ENCODE assay signal across 8 cellular contexts in the genomic region with DNA sequence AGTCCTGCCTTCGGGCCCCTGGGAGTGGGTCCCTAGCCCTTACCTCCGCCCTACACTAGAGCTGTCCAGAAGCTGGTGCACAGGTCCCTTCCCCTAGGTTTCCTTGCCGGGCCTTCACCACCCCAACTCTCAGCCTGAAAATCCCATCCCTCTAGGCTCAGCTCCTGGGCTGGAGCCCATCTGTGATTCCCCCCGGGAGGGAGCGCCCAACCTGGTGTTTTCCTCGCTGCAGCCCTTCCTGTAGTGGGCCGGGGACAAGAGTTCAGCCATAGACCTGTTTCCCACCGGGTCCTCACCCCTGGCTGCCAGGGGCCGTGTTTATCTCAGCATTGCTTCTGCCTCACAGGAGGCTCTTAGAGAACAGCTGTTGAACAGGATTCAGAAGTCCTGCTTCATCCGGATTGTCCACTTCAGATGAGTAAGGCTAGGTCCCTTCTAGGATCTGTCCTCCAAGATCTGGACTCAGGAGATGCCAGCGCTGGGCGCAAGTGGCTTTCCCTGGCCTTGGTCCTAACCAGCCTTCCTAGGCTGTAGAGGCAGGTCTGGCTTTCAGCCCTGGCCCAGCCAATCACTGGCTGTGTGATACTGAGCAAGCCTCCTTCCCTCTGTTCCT. TPM values are rescaled to one million over a fixed set of nuclear protein-coding genes. Genes with fewer than 3 reads are reported as not detected.
A peak's percentile ranks its signal among the peaks of the same experiment; 100 is the strongest.
DNase-seq lines count a peak whose midpoint lies in the region; ATAC-seq, FAIRE-seq and TF ChIP-seq lines count a peak whose summit lies in the region.

No MANE protein-coding gene starts in this region.

- FAIRE-seq in GM12891 (lab: Jason Lieb, UNC) = no peak

- H3F3A ChIP-seq in GM23338 (replicated peaks; ENCODE audit: low read depth) = peaks cover 7% of the 10 kb centered on the region; the same call in 1 of the 2 replicates

- H3K36me3 ChIP-seq in GM23338 (ENCODE audit: insufficient read depth) = no peaks in the 10 kb centered on the region
- no peaks in the 10 kb centered on the region for H3K36me3 ChIP-seq in sigmoid colon

- peaks cover 30% of the 10 kb centered on the region for H3K4me1 Mint-ChIP-seq in GM23338

- peak overlapping the region; percentile 99 for H3K4me2 ChIP-seq in GM23338

- ATAC-seq in GM23338 = peak; percentile 4
- peak; percentile 23 to 32 for ATAC-seq in right cardiac atrium

- no peak for TF ChIP-seq EP300 in sigmoid colon (IDR thresholded peaks at IDR 0.05)

- H3K9me3 ChIP-seq in right cardiac atrium (ENCODE audit: control insufficient read depth, low read length) (no peaks in the 10 kb centered on the region), sigmoid colon (no peaks in the 10 kb centered on the region)

- no peak for DNase-seq in GM23338 (ENCODE audit: low spot score)
- DNase-seq in right cardiac atrium = peak; percentile 54 to 80 (median 74)
- DNase-seq in sigmoid colon = peak; percentile 83
- no peak for DNase-seq in iPS-NIHi7 (ENCODE audit: extremely low spot score)
- DNase-seq in Kasumi-1 (lab: John Stamatoyannopoulos, UW) = no peak
- DNase-seq in stimulated activated CD4-positive, alpha-beta T cell treated with anti-CD3 and anti-CD28 coated beads, Interleukin-2, amount 100 ng/mL, for 24 hours = no peak
- DNase-seq in GM12891 (ENCODE audit: insufficient read length, low spot score) = no peak

- WGBS in right cardiac atrium = 23% methylated on average over 12 of the region's 12 CpGs
- WGBS in sigmoid colon, 2 donors = 28 to 50% methylated on average over 12 of the region's 12 CpGs

- H3K27me3 ChIP-seq in GM23338 (ENCODE audit: insufficient read depth) (peaks cover 75% of the 10 kb centered on the region), right cardiac atrium (ENCODE audit: control insufficient read depth, insufficient read depth) (no peaks in the 10 kb centered on the region), sigmoid colon (no peaks in the 10 kb centered on the region)

- H3K9me2 ChIP-seq in GM23338 (ENCODE audit: insufficient read depth) = no peaks in the 10 kb centered on the region

- H3K27ac Mint-ChIP-seq in GM23338 = no peak overlapping the region; the same call in 1 of the 2 replicates

- H3K4me3 Mint-ChIP-seq in GM23338 = peak overlapping the region; percentile 81

- TF ChIP-seq POLR2A in sigmoid colon (IDR thresholded peaks at IDR 0.05) (peak in 1 of 2 donors; percentile 30), GM12891 (IDR thresholded peaks at IDR 0.05; ENCODE audit: low read depth, low read length) (no peak)

- peaks cover 6% of the 10 kb centered on the region for H4K20me1 ChIP-seq in GM23338 (replicated peaks; ENCODE audit: insufficient read depth)

- TF ChIP-seq CTCF in GM23338 (conservative IDR thresholded peaks at IDR 0.05; ENCODE audit: low read depth in 2 of 2) (no peak), WI38 (IDR thresholded peaks at IDR 0.05; ENCODE audit: low read depth, low read length) (no peak), sigmoid colon (IDR thresholded peaks at IDR 0.05) (no peak)

- peaks cover 24% of the 10 kb centered on the region for H3K4me1 ChIP-seq in GM23338 (ENCODE audit: insufficient read depth)
- no peaks in the 10 kb centered on the region for H3K4me1 ChIP-seq in right cardiac atrium (ENCODE audit: control insufficient read depth, insufficient read depth, low read length)
- H3K4me1 ChIP-seq in sigmoid colon = peaks cover 0 to 67% (median 57%) of the 10 kb centered on the region in 4 donors

- intact Hi-C loops in right cardiac atrium (cut with DNase I) = no loop called here
- intact Hi-C loops in sigmoid colon (cut with DNase I) = loop anchor here (1.0 to 2.0 kb wide), 2 partner anchors 29 to 53 kb away; a partner anchor contains a TSS

- H3K4me3 ChIP-seq in GM23338 = peak overlapping the region; percentile 77
- peak overlapping the region; percentile 77 for H3K4me3 ChIP-seq in WI38 (ENCODE audit: low read depth, low read length)
- H3K4me3 ChIP-seq in right cardiac atrium (ENCODE audit: low read length) = peak overlapping the region; percentile 84
- peak overlapping the region; percentile 69 to 99 (median 91) for H3K4me3 ChIP-seq in sigmoid colon

- H2AFZ ChIP-seq in GM23338 = peak overlapping the region; percentile 95

- peaks cover 59% of the 10 kb centered on the region for H3K27me3 Mint-ChIP-seq in GM23338 (ENCODE audit: insufficient read depth, low read depth, poor library complexity)

- no peaks in the 10 kb centered on the region for H3K36me3 Mint-ChIP-seq in GM23338 (ENCODE audit: low read depth)

- no peaks in the 10 kb centered on the region; the same call in 2 of the 3 replicates for H3K9me3 Mint-ChIP-seq in GM23338

- no peaks in the 10 kb centered on the region for H3K79me2 ChIP-seq in GM23338 (replicated peaks; ENCODE audit: insufficient read depth)

- H3K27ac ChIP-seq in GM23338 (ENCODE audit: low read depth) (no peak overlapping the region), right cardiac atrium (ENCODE audit: low read length) (no peak overlapping the region), sigmoid colon (peak overlapping the region; percentile 90 to 99 (median 96))

TF ChIP-seq in GM23338, 12 proteins besides CTCF, POLR2A, EP300 and RAD21 (continues in another document):
- TF ChIP-seq NANOG (IDR thresholded peaks at IDR 0.05; ENCODE audit: borderline replicate concordance) (no peak), EZH2phosphoT487 (IDR thresholded peaks at IDR 0.05; ENCODE audit: unreplicated experiment) (no peak)
- TF ChIP-seq, protein P1, sequence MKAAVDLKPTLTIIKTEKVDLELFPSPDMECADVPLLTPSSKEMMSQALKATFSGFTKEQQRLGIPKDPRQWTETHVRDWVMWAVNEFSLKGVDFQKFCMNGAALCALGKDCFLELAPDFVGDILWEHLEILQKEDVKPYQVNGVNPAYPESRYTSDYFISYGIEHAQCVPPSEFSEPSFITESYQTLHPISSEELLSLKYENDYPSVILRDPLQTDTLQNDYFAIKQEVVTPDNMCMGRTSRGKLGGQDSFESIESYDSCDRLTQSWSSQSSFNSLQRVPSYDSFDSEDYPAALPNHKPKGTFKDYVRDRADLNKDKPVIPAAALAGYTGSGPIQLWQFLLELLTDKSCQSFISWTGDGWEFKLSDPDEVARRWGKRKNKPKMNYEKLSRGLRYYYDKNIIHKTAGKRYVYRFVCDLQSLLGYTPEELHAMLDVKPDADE (IDR thresholded peaks at IDR 0.05) = no peak

TF ChIP-seq in GM12891, 5 proteins besides CTCF, POLR2A, EP300 and RAD21:
- TF ChIP-seq TAF1 (IDR thresholded peaks at IDR 0.05; ENCODE audit: low read depth, low read length) (no peak), SPI1 (IDR thresholded peaks at IDR 0.05; ENCODE audit: low read depth, low read length) (no peak), POLR2AphosphoS5 (IDR thresholded peaks at IDR 0.05; ENCODE audit: low read depth, low read length) (no peak), PAX5 (IDR thresholded peaks at IDR 0.05; ENCODE audit: insufficient read depth, low read length, severe bottlenecking) (no peak), POU2F2 (IDR thresholded peaks at IDR 0.05; ENCODE audit: low read depth, low read length) (no peak)
TF ChIP-seq in GM12891: peak in this region for 0.

RNA-seq across cellular contexts. Expression of a gene that starts 1.0 kb away (rescaled TPM):
- 4.4 and 5.1 TPM in 2 replicates for total RNA-seq in GM23338 (2014; rRNA removed; shearing (Covaris generic))
- 5.7 and 7.0 TPM in 2 replicates for polyA plus RNA-seq in GM23338 (2016; fragmentation: Nextera tagmentation; extraction: Ambion mirVana)
- 10 to 100 TPM in 3 of 4 donors, 1 to 10 TPM in 1; 9.0 to 23.2 (median 14.7) TPM for total RNA-seq in right cardiac atrium
- 8.8 TPM for polyA plus RNA-seq in right cardiac atrium
- total RNA-seq in sigmoid colon = 10 to 100 TPM; 57.3 to 90.6 (median 77.6) TPM
- 10 to 100 TPM; 29.8 to 42.0 (median 32.5) TPM for polyA plus RNA-seq in sigmoid colon
- 2.3 TPM for polyA plus RNA-seq in GM12891 (2012; ENCODE audit: low read depth, missing spikeins)

RNA-seq across cellular contexts. Expression of a gene that starts 31.7 kb away (rescaled TPM):
- total RNA-seq in GM23338 (2014; rRNA removed; shearing (Covaris generic)) = 0.14 TPM in 1 of 2 replicates, not detected in the other
- polyA plus RNA-seq in GM23338 (2016; fragmentation: Nextera tagmentation; extraction: Ambion mirVana) = not detected in 2 replicates
- under 1 TPM in 3 of 4 donors, not detected in 1; 0.12 to 0.28 (median 0.17) TPM for total RNA-seq in right cardiac atrium
- 0.07 TPM for polyA plus RNA-seq in right cardiac atrium
- 1 to 10 TPM in 1 of 4 donors, under 1 TPM in 2, not detected in 1; 0.71 to 2.5 (median 0.95) TPM for total RNA-seq in sigmoid colon
- polyA plus RNA-seq in sigmoid colon = under 1 TPM in 1 of 3 donors, not detected in 2; 0.07 TPM
- not detected for polyA plus RNA-seq in GM12891 (2012; ENCODE audit: low read depth, missing spikeins)

RNA-seq across cellular contexts. Expression of a gene that starts 53.2 kb away (rescaled TPM):
- 259 and 288 TPM in 2 replicates for total RNA-seq in GM23338 (2014; rRNA removed; shearing (Covaris generic))
- polyA plus RNA-seq in GM23338 (2016; fragmentation: Nextera tagmentation; extraction: Ambion mirVana) (223 and 229 TPM in 2 replicates), right cardiac atrium (69.5 TPM), sigmoid colon (100 to 1,000 TPM; 293 to 299 (median 295) TPM)
- total RNA-seq in right cardiac atrium (10 to 100 TPM; 69.0 to 76.7 (median 75.1) TPM), sigmoid colon (100 to 1,000 TPM; 151 to 176 (median 169) TPM)
- 161 TPM for polyA plus RNA-seq in GM12891 (2012; ENCODE audit: low read depth, missing spikeins)

Comparison
In these comparisons a context has a peak if more than half of its experiments do, and no peak if none do; other contexts are left out.
1. DNase-seq: peak in right cardiac atrium (3 of 3) and sigmoid colon (single experiment); none in GM23338 (single experiment), iPS-NIHi7 (single experiment), Kasumi-1 (0 of 2), stimulated activated CD4-positive, alpha-beta T cell treated with anti-CD3 and anti-CD28 coated beads, Interleukin-2, amount 100 ng/mL, for 24 hours (0 of 2) and GM12891 (single experiment).
2. H3K27ac ChIP-seq: peak in sigmoid colon (4 of 4); none in GM23338 (single experiment) and right cardiac atrium (single experiment).
3. Peak in every context shown above with its lines, with median percentiles within 50 percentile points of each other: H3K4me3 ChIP-seq.